1 cellular context compared by ENCODE assay signal in genomic region chr11:1983601-1983961, GRCh38.
TF ChIP-seq lines count a peak whose summit lies in the region.

No MANE protein-coding gene starts in this region.

TF ChIP-seq in HepG2, 621 proteins besides CTCF, POLR2A, EP300 and RAD21:
- TF ChIP-seq ZNF687 (CRISPR knock-in tag; IDR thresholded peaks at IDR 0.05): peak; percentile 56; the same call in 1 of the 2 replicates
- TF ChIP-seq ZBTB7A (CRISPR knock-in tag; IDR thresholded peaks at IDR 0.05): 0 out of 2 replicates have a peak, but pooled peaks have one; percentile 14
- TF ChIP-seq ARNT (IDR thresholded peaks at IDR 0.05): no peak
TF ChIP-seq in HepG2: peak in this region for 2.
